ENCODE assay signal across 20 cellular contexts in genomic region chr12:12502813-12503146, GRCh38. TPM values are rescaled to one million over a fixed set of nuclear protein-coding genes. Genes with fewer than 3 reads are reported as not detected.
DNase-seq lines count a peak whose midpoint lies in the region; ATAC-seq, FAIRE-seq and TF ChIP-seq lines count a peak whose summit lies in the region.
"Had no signal": no experiment of that assay in that cellular context is flagged by ENCODE, and none has a peak within 500 bp of the region (broad histone marks: within the 10 kb centered on the region; RNA-seq: fewer than 3 reads in every experiment).

No MANE protein-coding gene starts in this region.

- TF ChIP-seq CTCF in right lobe of liver (IDR thresholded peaks at IDR 0.05) = no peak
- no peak for TF ChIP-seq CTCF in HepG2 (CRISPR knock-in tag; IDR thresholded peaks at IDR 0.05)
- TF ChIP-seq CTCF in OCI-LY3 (IDR thresholded peaks at IDR 0.05; ENCODE audit: low read depth, low read length) = no peak
- TF ChIP-seq CTCF in MCF 10A (IDR thresholded peaks at IDR 0.05; ENCODE audit: unreplicated experiment) = no peak

- CTCF ChIA-PET in HepG2 (lab: Yijun Ruan, JAX; ENCODE audit: low intra/inter-chr PET ratio, low total read pairs) (no interaction called here), MCF 10A (lab: Yijun Ruan, JAX) (no interaction called here)

- peak overlapping the region; percentile 91 for H3K27ac Mint-ChIP-seq in activated naive CD8-positive, alpha-beta T cell treated with anti-CD3 and anti-CD28 coated beads for 36 hours
- H3K27ac Mint-ChIP-seq in stimulated activated naive CD8-positive, alpha-beta T cell treated with anti-CD3 and anti-CD28 coated beads, Interleukin-15, amount 100 ng/mL, for 72 hours = peak overlapping the region; percentile 85 to 96
- no peak overlapping the region for H3K27ac Mint-ChIP-seq in MCF 10A (ENCODE audit: low read depth, unreplicated experiment)

- H4K20me1 ChIP-seq in HepG2 (ENCODE audit: insufficient read depth, low read length) = peaks cover 8% of the 10 kb centered on the region; the same call in 1 of the 2 replicates
- H4K20me1 ChIP-seq in OCI-LY3 (ENCODE audit: insufficient read depth, low read length) = no peaks in the 10 kb centered on the region

- H2AFZ ChIP-seq in HepG2 (ENCODE audit: low read length) (no peak overlapping the region), OCI-LY3 (ENCODE audit: low read depth, low read length) (no peak overlapping the region)
- H2AFZ ChIP-seq: parathyroid adenoma had no signal

- intact Hi-C loops in right lobe of liver (cut with DNase I) = no loop called here
- intact Hi-C loops in HepG2 (cut with micrococcal nuclease; ENCODE audit: unreplicated experiment) = no loop called here
- intact Hi-C loops in MCF 10A (cut with micrococcal nuclease) = no loop called here

- no peaks in the 10 kb centered on the region for H3K9me3 ChIP-seq in right lobe of liver
- H3K9me3 ChIP-seq in HepG2 (ENCODE audit: low read length) = no peaks in the 10 kb centered on the region
- no peaks in the 10 kb centered on the region for H3K9me3 ChIP-seq in OCI-LY3 (ENCODE audit: insufficient read depth, low read length)
- H3K9me3 ChIP-seq: sigmoid colon, tibial nerve had no signal

- H3K9me3 Mint-ChIP-seq in activated naive CD8-positive, alpha-beta T cell treated with anti-CD3 and anti-CD28 coated beads for 36 hours = no peaks in the 10 kb centered on the region
- H3K9me3 Mint-ChIP-seq in stimulated activated naive CD8-positive, alpha-beta T cell treated with anti-CD3 and anti-CD28 coated beads, Interleukin-15, amount 100 ng/mL, for 72 hours = no peaks in the 10 kb centered on the region
- no peaks in the 10 kb centered on the region for H3K9me3 Mint-ChIP-seq in MCF 10A (ENCODE audit: unreplicated experiment)

- ATAC-seq in right lobe of liver (no peak), HepG2 (no peak), HG02885 (IDR thresholded peaks at IDR 0.05; ENCODE audit: poor library complexity, unreplicated experiment) (no peak)
- ATAC-seq in stimulated activated naive CD8-positive, alpha-beta T cell treated with anti-CD3 and anti-CD28 coated beads, Interleukin-15, amount 100 ng/mL, for 72 hours = no peak

- H3K36me3 Mint-ChIP-seq in activated naive CD8-positive, alpha-beta T cell treated with anti-CD3 and anti-CD28 coated beads for 36 hours = peaks cover 18% of the 10 kb centered on the region
- peaks cover 22% of the 10 kb centered on the region for H3K36me3 Mint-ChIP-seq in MCF 10A (ENCODE audit: insufficient read depth, unreplicated experiment)

- POLR2A ChIA-PET in HepG2 (lab: Yijun Ruan, JAX) = no interaction called here
- POLR2A ChIA-PET in MCF 10A (lab: Yijun Ruan, JAX) = no interaction called here

- BruUV-seq in HepG2 (replicated peaks; lab: Mats Ljungman, UMichigan) (no TSS peak), MCF 10A (replicated peaks; lab: Mats Ljungman, UMichigan) (no TSS peak)

- in situ Hi-C loops in HepG2 (cut with HindIII; ENCODE audit: extremely low pct_ligation_motif_present, low pct_unique_long_range_greater_than_20kb) = no loop called here

- no peak overlapping the region for H3K9ac ChIP-seq in HepG2 (ENCODE audit: insufficient read depth, low read depth, low read length)
- no peak overlapping the region for H3K9ac ChIP-seq in OCI-LY3 (ENCODE audit: low read length)
- H3K9ac ChIP-seq: parathyroid adenoma had no signal

- TF ChIP-seq POLR2A in right lobe of liver (IDR thresholded peaks at IDR 0.05) = no peak
- TF ChIP-seq POLR2A in HepG2 (IDR thresholded peaks at IDR 0.05; ENCODE audit: insufficient read depth in 1 of 2, low read depth in 2 of 2, low read length in 2 of 2) = no peak

- H3K4me1 ChIP-seq in right lobe of liver (peaks cover 0 to 47% (median 18%) of the 10 kb centered on the region in 4 donors), HepG2 (ENCODE audit: insufficient read depth, low read length) (peaks cover 38% of the 10 kb centered on the region), OCI-LY3 (ENCODE audit: low read length) (peaks cover 40% of the 10 kb centered on the region)

- H3K27me3 ChIP-seq in right lobe of liver (no peaks in the 10 kb centered on the region), HepG2 (ENCODE audit: control insufficient read depth in 1 of 2, insufficient read depth in 2 of 2, low read length in 2 of 2) (no peaks in the 10 kb centered on the region), OCI-LY3 (ENCODE audit: low read depth, low read length) (peaks cover 6% of the 10 kb centered on the region; the same call in 1 of the 2 replicates)
- H3K27me3 ChIP-seq: sigmoid colon, tibial nerve had no signal

- WGBS in right lobe of liver (ENCODE audit: insufficient coverage, low coverage, low lambda C conversion rate, missing lambda C conversion rate) = 90% methylated on average over 5 of the region's 5 CpGs
- WGBS in HepG2 (ENCODE audit: low lambda C conversion rate) = over 99% methylated on average over 5 of the region's 5 CpGs

- H3K79me2 ChIP-seq in HepG2 (ENCODE audit: insufficient read depth, low read length) = peaks cover 67% of the 10 kb centered on the region
- H3K79me2 ChIP-seq in OCI-LY3 (ENCODE audit: low read length) = no peaks in the 10 kb centered on the region

- H3K4me3 ChIP-seq in right lobe of liver (no peak overlapping the region), HepG2 (replicated peaks in 1 of 3; ENCODE audit: insufficient read depth in 1 of 3, low read depth in 2 of 3, low read length in 3 of 3) (no peak overlapping the region), OCI-LY3 (ENCODE audit: low read length) (peak overlapping the region; percentile 13)
- H3K4me3 ChIP-seq: sigmoid colon, tibial nerve had no signal

- peaks cover 58% of the 10 kb centered on the region for H3K4me1 Mint-ChIP-seq in activated naive CD8-positive, alpha-beta T cell treated with anti-CD3 and anti-CD28 coated beads for 36 hours
- H3K4me1 Mint-ChIP-seq in stimulated activated naive CD8-positive, alpha-beta T cell treated with anti-CD3 and anti-CD28 coated beads, Interleukin-15, amount 100 ng/mL, for 72 hours = peaks cover 68% of the 10 kb centered on the region
- peaks cover 9% of the 10 kb centered on the region for H3K4me1 Mint-ChIP-seq in MCF 10A (ENCODE audit: insufficient read depth, unreplicated experiment)

- TF ChIP-seq RAD21 in HepG2 (CRISPR knock-in tag; IDR thresholded peaks at IDR 0.05) = no peak

- no peak for FAIRE-seq in HepG2 (lab: Jason Lieb, UNC)
- FAIRE-seq: kidney had no signal

- H3K4me3 Mint-ChIP-seq in activated naive CD8-positive, alpha-beta T cell treated with anti-CD3 and anti-CD28 coated beads for 36 hours = no peak overlapping the region
- H3K4me3 Mint-ChIP-seq in stimulated activated naive CD8-positive, alpha-beta T cell treated with anti-CD3 and anti-CD28 coated beads, Interleukin-15, amount 100 ng/mL, for 72 hours = peak overlapping the region in 1 of 2 donors; percentile 36
- no peak overlapping the region for H3K4me3 Mint-ChIP-seq in MCF 10A (ENCODE audit: unreplicated experiment)

- DNase-seq in right lobe of liver (no peak), HepG2 (ENCODE audit: low spot score) (no peak), MCF 10A (ENCODE audit: unreplicated experiment) (no peak)
- DNase-seq in activated naive CD8-positive, alpha-beta T cell treated with anti-CD3 and anti-CD28 coated beads for 36 hours = no peak
- no peak for DNase-seq in stimulated activated naive CD8-positive, alpha-beta T cell treated with anti-CD3 and anti-CD28 coated beads, Interleukin-15, amount 100 ng/mL, for 72 hours
- DNase-seq in stimulated activated CD4-positive, alpha-beta T cell treated with anti-CD3 and anti-CD28 coated beads, Interleukin-15, amount 100 ng/mL, for 24 hours = no peak
- DNase-seq: foreskin melanocyte; kidney; mammary epithelial cell; NCI-H2107; NCI-H524; sigmoid colon; stimulated activated naive CD4-positive, alpha-beta T cell; SW 1271 had no signal

- TF ChIP-seq EP300 in HepG2 (IDR thresholded peaks at IDR 0.05; ENCODE audit: low read depth in 2 of 2, low read length in 2 of 2) (no peak), HepG2 (CRISPR knock-in tag; IDR thresholded peaks at IDR 0.05; ENCODE audit: borderline replicate concordance) (no peak)

- H3K36me3 ChIP-seq in right lobe of liver (peaks cover 0 to 9% (median 0%) of the 10 kb centered on the region in 4 donors), HepG2 (replicated peaks in 1 of 2; ENCODE audit: control insufficient read depth in 1 of 2, insufficient read depth in 2 of 2, low read length in 2 of 2) (peaks cover 12 to 40% of the 10 kb centered on the region in 2 experiments), OCI-LY3 (replicated peaks; ENCODE audit: low read depth, low read length) (no peaks in the 10 kb centered on the region)
- H3K36me3 ChIP-seq: sigmoid colon had no signal

- peak overlapping the region in 2 of 3 donors; percentile 1 to 98 for H3K27ac ChIP-seq in right lobe of liver
- no peak overlapping the region for H3K27ac ChIP-seq in HepG2 (ENCODE audit: extremely low read length, insufficient read depth, low read length)
- no peak overlapping the region for H3K27ac ChIP-seq in OCI-LY3 (ENCODE audit: low read length)
- H3K27ac ChIP-seq: parathyroid adenoma, RWPE1, sigmoid colon, tibial nerve, VCaP had no signal

- no peaks in the 10 kb centered on the region for H3K27me3 Mint-ChIP-seq in activated naive CD8-positive, alpha-beta T cell treated with anti-CD3 and anti-CD28 coated beads for 36 hours
- H3K27me3 Mint-ChIP-seq in stimulated activated naive CD8-positive, alpha-beta T cell treated with anti-CD3 and anti-CD28 coated beads, Interleukin-15, amount 100 ng/mL, for 72 hours = no peaks in the 10 kb centered on the region
- H3K27me3 Mint-ChIP-seq in MCF 10A (ENCODE audit: insufficient read depth, unreplicated experiment) = no peaks in the 10 kb centered on the region

- H3K4me2 ChIP-seq in HepG2 (ENCODE audit: low read depth, low read length) (no peak overlapping the region), OCI-LY3 (ENCODE audit: low read length) (peak overlapping the region; percentile 45)

RNA-seq across cellular contexts. Expression of gene DUSP16, which starts 59.9 kb away (rescaled TPM):
- total RNA-seq in right lobe of liver (10 to 100 TPM; 41.9 to 74.2 (median 48.4) TPM), HepG2 (2016; rRNA removed; fragmentation: Illumina TruSeq; extraction: Trizol) (46.6 and 69.1 TPM in 2 replicates), MCF 10A (2022) (18.9 and 20.7 TPM in 2 replicates)
- total RNA-seq in HepG2 (2016; cell fraction: cytosol; rRNA removed; fragmentation: Illumina TruSeq; extraction: Trizol; ENCODE audit: low read depth) = 75.4 and 77.4 TPM in 2 replicates
- total RNA-seq in HepG2 (2016; cell fraction: insoluble cytoplasmic fraction; rRNA removed; fragmentation: Illumina TruSeq; extraction: Trizol) = 45.6 and 69.2 TPM in 2 replicates
- total RNA-seq in HepG2 (2016; cell fraction: membrane; rRNA removed; fragmentation: Illumina TruSeq; extraction: Trizol) = 44.8 and 48.7 TPM in 2 replicates
- 37.1 and 40.3 TPM in 2 replicates for total RNA-seq in HepG2 (2016; cell fraction: nucleus; rRNA removed; fragmentation: Illumina TruSeq; extraction: Trizol)
- polyA plus RNA-seq in HepG2 (2011; rRNA removed) = 33.8 and 45.7 TPM in 2 replicates
- 38.7 and 54.1 TPM in 2 replicates for polyA plus RNA-seq in HepG2 (2011; cell fraction: cytosol; rRNA removed)
- polyA plus RNA-seq in HepG2 (2011; cell fraction: nucleus; rRNA removed) = 18.4 and 20.7 TPM in 2 replicates
- 38.8 and 40.2 TPM in 2 replicates for polyA plus RNA-seq in HepG2 (2012)
- 2.3 and 2.6 TPM in 2 replicates for polyA plus RNA-seq in HepG2 (2016; cell fraction: cytosol; fragmentation: Illumina TruSeq; extraction: Trizol; ENCODE audit: low read depth)
- 45.8 and 48.8 TPM in 2 replicates for polyA plus RNA-seq in HepG2 (2016; cell fraction: insoluble cytoplasmic fraction; fragmentation: Illumina TruSeq; extraction: Trizol; ENCODE audit: low read depth)
- 11.5 and 13.5 TPM in 2 replicates for polyA plus RNA-seq in HepG2 (2016; cell fraction: membrane; fragmentation: Illumina TruSeq; extraction: Trizol; ENCODE audit: low read depth)
- polyA plus RNA-seq in HepG2 (2016; cell fraction: nucleus; fragmentation: Illumina TruSeq; extraction: Trizol; ENCODE audit: insufficient read depth, low read depth) = 29.0 and 30.6 TPM in 2 replicates
- polyA minus RNA-seq in HepG2 (2011; rRNA and poly(A)+ RNA removed; ENCODE audit: low replicate concordance) = 16.0 and 66.0 TPM in 2 replicates
- polyA minus RNA-seq in HepG2 (2011; cell fraction: cytosol; rRNA and poly(A)+ RNA removed) = 50.3 and 55.0 TPM in 2 replicates
- polyA minus RNA-seq in HepG2 (2011; cell fraction: nucleus; rRNA and poly(A)+ RNA removed) = 53.4 and 59.3 TPM in 2 replicates
- 10 to 100 TPM; 21.6 to 24.4 TPM for total RNA-seq in activated naive CD8-positive, alpha-beta T cell treated with anti-CD3 and anti-CD28 coated beads for 36 hours

Comparison
In these comparisons a context has a peak if more than half of its experiments do, and no peak if none do; other contexts are left out.
1. H3K27ac ChIP-seq: peak in right lobe of liver (2 of 3); none in HepG2 (single experiment) and OCI-LY3 (single experiment).